Comparison of ENCODE assay signal across 1 cellular context in the genomic region with DNA sequence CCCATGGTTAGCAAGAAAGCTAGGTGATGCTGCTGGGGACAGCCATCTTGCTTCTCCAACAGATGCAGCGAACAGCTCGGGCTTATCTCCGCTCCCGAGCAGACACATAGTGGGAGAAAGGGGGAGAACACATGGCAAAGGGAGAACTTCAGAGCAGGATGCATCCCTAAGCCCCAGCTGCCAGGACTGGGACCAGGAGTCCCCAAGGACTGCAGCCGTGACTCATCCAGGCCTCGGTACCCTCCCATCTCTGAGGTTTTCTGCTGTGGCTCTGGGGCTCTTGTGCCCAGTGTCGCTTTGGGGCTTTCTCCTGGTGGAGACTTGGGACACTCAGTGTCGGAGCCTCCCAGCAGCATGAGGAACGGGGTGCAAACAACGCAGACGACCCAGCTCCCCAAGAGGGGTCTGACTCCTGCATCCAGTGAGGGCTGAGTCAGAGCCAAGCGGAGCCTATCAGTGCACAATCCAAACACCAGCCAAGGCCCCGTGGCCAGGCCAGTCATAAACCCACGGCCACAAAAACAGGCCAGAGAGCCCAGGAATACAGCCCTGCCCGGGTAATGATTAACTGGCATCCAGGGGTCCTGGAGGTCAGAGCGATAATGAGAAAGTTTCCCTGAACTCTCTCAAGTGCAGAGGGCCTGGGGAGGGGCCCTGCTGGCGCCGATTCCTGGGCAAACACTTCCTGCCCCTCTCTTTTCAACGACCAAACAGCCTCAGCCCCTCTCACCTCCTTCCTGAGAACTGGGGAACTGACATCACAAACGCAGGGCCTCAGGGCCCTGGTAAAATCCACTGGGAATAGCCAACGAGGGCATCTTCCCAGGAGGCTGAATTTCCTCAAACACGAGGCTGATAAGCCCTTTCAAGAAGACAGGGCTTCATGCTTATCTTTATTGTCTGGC.
A peak's percentile ranks its signal among the peaks of the same experiment; 100 is the strongest.
TF ChIP-seq lines count a peak whose summit lies in the region.

No MANE protein-coding gene starts in this region.

TF ChIP-seq in HepG2, 621 proteins besides CTCF, POLR2A, EP300 and RAD21 (continued from another document and continues in another):
- TF ChIP-seq, protein P1, sequence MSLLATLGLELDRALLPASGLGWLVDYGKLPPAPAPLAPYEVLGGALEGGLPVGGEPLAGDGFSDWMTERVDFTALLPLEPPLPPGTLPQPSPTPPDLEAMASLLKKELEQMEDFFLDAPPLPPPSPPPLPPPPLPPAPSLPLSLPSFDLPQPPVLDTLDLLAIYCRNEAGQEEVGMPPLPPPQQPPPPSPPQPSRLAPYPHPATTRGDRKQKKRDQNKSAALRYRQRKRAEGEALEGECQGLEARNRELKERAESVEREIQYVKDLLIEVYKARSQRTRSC (CRISPR knock-in tag; IDR thresholded peaks at IDR 0.05; ENCODE audit: low read depth) = no peak
- TF ChIP-seq U2AF1 (optimal IDR thresholded peaks at IDR 0.05; ENCODE audit: low read depth, low read length) (no peak), HOXA5 (CRISPR knock-in tag; IDR thresholded peaks at IDR 0.05) (0 out of 2 replicates have a peak, but pooled peaks have one; percentile 28), NPAS2 (CRISPR knock-in tag; IDR thresholded peaks at IDR 0.05; ENCODE audit: borderline replicate concordance) (no peak), POLR2AphosphoS5 (IDR thresholded peaks at IDR 0.05; ENCODE audit: low read depth, low read length) (peak; percentile 28; the same call in 1 of the 2 replicates), ZNF24 (IDR thresholded peaks at IDR 0.05) (no peak), HNF4A (CRISPR knock-in tag; IDR thresholded peaks at IDR 0.05) (peak; percentile 49), CHD2 (IDR thresholded peaks at IDR 0.05; ENCODE audit: low read depth, low read length) (no peak), BRD4 (CRISPR knock-in tag; IDR thresholded peaks at IDR 0.05) (no peak), TCF12 (IDR thresholded peaks at IDR 0.05) (no peak), TCF12 (CRISPR knock-in tag; IDR thresholded peaks at IDR 0.05) (0 out of 2 replicates have a peak, but pooled peaks have one; percentile 32), ZNF761 (CRISPR knock-in tag; conservative IDR thresholded peaks at IDR 0.05) (no peak), ZNF776 (CRISPR knock-in tag; IDR thresholded peaks at IDR 0.05) (no peak), ZNF333 (CRISPR knock-in tag; IDR thresholded peaks at IDR 0.05; ENCODE audit: borderline replicate concordance) (0 out of 2 replicates have a peak, but pooled peaks have one; percentile 51), ZNF660 (CRISPR knock-in tag; IDR thresholded peaks at IDR 0.05; ENCODE audit: borderline replicate concordance, low read depth) (no peak), KLF12 (CRISPR knock-in tag; IDR thresholded peaks at IDR 0.05; ENCODE audit: borderline replicate concordance) (no peak), ZNF891 (CRISPR knock-in tag; IDR thresholded peaks at IDR 0.05) (0 out of 2 replicates have a peak, but pooled peaks have one; percentile 46), FIP1L1 (IDR thresholded peaks at IDR 0.05; ENCODE audit: borderline replicate concordance, insufficient read depth, low read depth, low read length) (no peak), HNRNPK (IDR thresholded peaks at IDR 0.05; ENCODE audit: low read depth, low read length, poor library complexity, severe bottlenecking) (no peak), RFX1 (IDR thresholded peaks at IDR 0.05) (no peak), SP2 (CRISPR knock-in tag; IDR thresholded peaks at IDR 0.05) (no peak), EEA1 (CRISPR knock-in tag; IDR thresholded peaks at IDR 0.05; ENCODE audit: borderline replicate concordance) (no peak), BRCA1 (CRISPR knock-in tag; IDR thresholded peaks at IDR 0.05) (no peak), JUN (CRISPR knock-in tag; IDR thresholded peaks at IDR 0.05) (peak; percentile 42; the same call in 1 of the 2 replicates), SP140L (CRISPR knock-in tag; IDR thresholded peaks at IDR 0.05; ENCODE audit: borderline replicate concordance) (no peak), KMT2A (CRISPR knock-in tag; IDR thresholded peaks at IDR 0.05) (no peak), TRIM24 (CRISPR knock-in tag; IDR thresholded peaks at IDR 0.05) (no peak), PITX1 (CRISPR knock-in tag; IDR thresholded peaks at IDR 0.05) (peak; percentile 71; the same call in 1 of the 2 replicates), RARA (CRISPR knock-in tag; IDR thresholded peaks at IDR 0.05) (peak; percentile 95), TAF1 (CRISPR knock-in tag; IDR thresholded peaks at IDR 0.05) (peak; percentile 55; the same call in 1 of the 2 replicates), CBX1 (IDR thresholded peaks at IDR 0.05; ENCODE audit: low read depth) (no peak), ZNF451 (CRISPR knock-in tag; IDR thresholded peaks at IDR 0.05) (no peak), ZNF878 (CRISPR knock-in tag; IDR thresholded peaks at IDR 0.05) (no peak), ZFP1 (CRISPR knock-in tag; IDR thresholded peaks at IDR 0.05) (0 out of 2 replicates have a peak, but pooled peaks have one; percentile 40)
- TF ChIP-seq, protein P2, sequence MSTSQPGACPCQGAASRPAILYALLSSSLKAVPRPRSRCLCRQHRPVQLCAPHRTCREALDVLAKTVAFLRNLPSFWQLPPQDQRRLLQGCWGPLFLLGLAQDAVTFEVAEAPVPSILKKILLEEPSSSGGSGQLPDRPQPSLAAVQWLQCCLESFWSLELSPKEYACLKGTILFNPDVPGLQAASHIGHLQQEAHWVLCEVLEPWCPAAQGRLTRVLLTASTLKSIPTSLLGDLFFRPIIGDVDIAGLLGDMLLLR (CRISPR knock-in tag; IDR thresholded peaks at IDR 0.05) = no peak
- TF ChIP-seq, protein P3, sequence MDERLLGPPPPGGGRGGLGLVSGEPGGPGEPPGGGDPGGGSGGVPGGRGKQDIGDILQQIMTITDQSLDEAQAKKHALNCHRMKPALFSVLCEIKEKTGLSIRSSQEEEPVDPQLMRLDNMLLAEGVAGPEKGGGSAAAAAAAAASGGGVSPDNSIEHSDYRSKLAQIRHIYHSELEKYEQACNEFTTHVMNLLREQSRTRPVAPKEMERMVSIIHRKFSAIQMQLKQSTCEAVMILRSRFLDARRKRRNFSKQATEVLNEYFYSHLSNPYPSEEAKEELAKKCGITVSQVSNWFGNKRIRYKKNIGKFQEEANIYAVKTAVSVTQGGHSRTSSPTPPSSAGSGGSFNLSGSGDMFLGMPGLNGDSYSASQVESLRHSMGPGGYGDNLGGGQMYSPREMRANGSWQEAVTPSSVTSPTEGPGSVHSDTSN (CRISPR knock-in tag; IDR thresholded peaks at IDR 0.05) = no peak
- TF ChIP-seq, protein P4, sequence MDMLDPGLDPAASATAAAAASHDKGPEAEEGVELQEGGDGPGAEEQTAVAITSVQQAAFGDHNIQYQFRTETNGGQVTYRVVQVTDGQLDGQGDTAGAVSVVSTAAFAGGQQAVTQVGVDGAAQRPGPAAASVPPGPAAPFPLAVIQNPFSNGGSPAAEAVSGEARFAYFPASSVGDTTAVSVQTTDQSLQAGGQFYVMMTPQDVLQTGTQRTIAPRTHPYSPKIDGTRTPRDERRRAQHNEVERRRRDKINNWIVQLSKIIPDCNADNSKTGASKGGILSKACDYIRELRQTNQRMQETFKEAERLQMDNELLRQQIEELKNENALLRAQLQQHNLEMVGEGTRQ (IDR thresholded peaks at IDR 0.05; ENCODE audit: low read depth, low read length) = no peak
- TF ChIP-seq, protein P4 (CRISPR knock-in tag; IDR thresholded peaks at IDR 0.05; ENCODE audit: borderline replicate concordance) = no peak
- TF ChIP-seq, protein P5, sequence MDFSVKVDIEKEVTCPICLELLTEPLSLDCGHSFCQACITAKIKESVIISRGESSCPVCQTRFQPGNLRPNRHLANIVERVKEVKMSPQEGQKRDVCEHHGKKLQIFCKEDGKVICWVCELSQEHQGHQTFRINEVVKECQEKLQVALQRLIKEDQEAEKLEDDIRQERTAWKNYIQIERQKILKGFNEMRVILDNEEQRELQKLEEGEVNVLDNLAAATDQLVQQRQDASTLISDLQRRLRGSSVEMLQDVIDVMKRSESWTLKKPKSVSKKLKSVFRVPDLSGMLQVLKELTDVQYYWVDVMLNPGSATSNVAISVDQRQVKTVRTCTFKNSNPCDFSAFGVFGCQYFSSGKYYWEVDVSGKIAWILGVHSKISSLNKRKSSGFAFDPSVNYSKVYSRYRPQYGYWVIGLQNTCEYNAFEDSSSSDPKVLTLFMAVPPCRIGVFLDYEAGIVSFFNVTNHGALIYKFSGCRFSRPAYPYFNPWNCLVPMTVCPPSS (IDR thresholded peaks at IDR 0.05) = no peak
- TF ChIP-seq, protein P6, sequence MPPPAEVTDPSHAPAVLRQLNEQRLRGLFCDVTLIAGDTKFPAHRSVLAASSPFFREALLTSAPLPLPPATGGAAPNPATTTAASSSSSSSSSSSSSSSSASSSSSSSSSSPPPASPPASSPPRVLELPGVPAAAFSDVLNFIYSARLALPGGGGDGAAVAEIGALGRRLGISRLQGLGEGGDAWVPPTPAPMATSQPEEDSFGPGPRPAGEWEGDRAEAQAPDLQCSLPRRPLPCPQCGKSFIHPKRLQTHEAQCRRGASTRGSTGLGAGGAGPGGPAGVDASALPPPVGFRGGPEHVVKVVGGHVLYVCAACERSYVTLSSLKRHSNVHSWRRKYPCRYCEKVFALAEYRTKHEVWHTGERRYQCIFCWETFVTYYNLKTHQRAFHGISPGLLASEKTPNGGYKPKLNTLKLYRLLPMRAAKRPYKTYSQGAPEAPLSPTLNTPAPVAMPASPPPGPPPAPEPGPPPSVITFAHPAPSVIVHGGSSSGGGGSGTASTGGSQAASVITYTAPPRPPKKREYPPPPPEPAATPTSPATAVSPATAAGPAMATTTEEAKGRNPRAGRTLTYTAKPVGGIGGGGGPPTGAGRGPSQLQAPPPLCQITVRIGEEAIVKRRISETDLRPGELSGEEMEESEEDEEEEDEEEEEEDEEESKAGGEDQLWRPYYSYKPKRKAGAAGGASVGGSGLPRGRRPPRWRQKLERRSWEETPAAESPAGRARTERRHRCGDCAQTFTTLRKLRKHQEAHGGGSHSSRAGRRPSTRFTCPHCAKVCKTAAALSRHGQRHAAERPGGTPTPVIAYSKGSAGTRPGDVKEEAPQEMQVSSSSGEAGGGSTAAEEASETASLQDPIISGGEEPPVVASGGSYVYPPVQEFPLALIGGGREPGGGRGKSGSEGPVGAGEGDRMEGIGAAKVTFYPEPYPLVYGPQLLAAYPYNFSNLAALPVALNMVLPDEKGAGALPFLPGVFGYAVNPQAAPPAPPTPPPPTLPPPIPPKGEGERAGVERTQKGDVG (CRISPR knock-in tag; IDR thresholded peaks at IDR 0.05; ENCODE audit: borderline replicate concordance) = 0 out of 2 replicates have a peak, but pooled peaks have one; percentile 47
- TF ChIP-seq, protein P7, sequence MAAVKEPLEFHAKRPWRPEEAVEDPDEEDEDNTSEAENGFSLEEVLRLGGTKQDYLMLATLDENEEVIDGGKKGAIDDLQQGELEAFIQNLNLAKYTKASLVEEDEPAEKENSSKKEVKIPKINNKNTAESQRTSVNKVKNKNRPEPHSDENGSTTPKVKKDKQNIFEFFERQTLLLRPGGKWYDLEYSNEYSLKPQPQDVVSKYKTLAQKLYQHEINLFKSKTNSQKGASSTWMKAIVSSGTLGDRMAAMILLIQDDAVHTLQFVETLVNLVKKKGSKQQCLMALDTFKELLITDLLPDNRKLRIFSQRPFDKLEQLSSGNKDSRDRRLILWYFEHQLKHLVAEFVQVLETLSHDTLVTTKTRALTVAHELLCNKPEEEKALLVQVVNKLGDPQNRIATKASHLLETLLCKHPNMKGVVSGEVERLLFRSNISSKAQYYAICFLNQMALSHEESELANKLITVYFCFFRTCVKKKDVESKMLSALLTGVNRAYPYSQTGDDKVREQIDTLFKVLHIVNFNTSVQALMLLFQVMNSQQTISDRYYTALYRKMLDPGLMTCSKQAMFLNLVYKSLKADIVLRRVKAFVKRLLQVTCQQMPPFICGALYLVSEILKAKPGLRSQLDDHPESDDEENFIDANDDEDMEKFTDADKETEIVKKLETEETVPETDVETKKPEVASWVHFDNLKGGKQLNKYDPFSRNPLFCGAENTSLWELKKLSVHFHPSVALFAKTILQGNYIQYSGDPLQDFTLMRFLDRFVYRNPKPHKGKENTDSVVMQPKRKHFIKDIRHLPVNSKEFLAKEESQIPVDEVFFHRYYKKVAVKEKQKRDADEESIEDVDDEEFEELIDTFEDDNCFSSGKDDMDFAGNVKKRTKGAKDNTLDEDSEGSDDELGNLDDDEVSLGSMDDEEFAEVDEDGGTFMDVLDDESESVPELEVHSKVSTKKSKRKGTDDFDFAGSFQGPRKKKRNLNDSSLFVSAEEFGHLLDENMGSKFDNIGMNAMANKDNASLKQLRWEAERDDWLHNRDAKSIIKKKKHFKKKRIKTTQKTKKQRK (IDR thresholded peaks at IDR 0.05; ENCODE audit: low read length) = no peak
- TF ChIP-seq, protein P8, sequence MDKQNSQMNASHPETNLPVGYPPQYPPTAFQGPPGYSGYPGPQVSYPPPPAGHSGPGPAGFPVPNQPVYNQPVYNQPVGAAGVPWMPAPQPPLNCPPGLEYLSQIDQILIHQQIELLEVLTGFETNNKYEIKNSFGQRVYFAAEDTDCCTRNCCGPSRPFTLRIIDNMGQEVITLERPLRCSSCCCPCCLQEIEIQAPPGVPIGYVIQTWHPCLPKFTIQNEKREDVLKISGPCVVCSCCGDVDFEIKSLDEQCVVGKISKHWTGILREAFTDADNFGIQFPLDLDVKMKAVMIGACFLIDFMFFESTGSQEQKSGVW (CRISPR knock-in tag; IDR thresholded peaks at IDR 0.05; ENCODE audit: borderline replicate concordance) = no peak
- TF ChIP-seq, protein P9, sequence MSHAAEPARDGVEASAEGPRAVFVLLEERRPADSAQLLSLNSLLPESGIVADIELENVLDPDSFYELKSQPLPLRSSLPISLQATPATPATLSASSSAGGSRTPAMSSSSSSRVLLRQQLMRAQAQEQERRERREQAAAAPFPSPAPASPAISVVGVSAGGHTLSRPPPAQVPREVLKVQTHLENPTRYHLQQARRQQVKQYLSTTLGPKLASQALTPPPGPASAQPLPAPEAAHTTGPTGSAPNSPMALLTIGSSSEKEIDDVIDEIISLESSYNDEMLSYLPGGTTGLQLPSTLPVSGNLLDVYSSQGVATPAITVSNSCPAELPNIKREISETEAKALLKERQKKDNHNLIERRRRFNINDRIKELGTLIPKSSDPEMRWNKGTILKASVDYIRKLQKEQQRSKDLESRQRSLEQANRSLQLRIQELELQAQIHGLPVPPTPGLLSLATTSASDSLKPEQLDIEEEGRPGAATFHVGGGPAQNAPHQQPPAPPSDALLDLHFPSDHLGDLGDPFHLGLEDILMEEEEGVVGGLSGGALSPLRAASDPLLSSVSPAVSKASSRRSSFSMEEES (CRISPR knock-in tag; IDR thresholded peaks at IDR 0.05) = 0 out of 2 replicates have a peak, but pooled peaks have one; percentile 24
- TF ChIP-seq, protein P10, sequence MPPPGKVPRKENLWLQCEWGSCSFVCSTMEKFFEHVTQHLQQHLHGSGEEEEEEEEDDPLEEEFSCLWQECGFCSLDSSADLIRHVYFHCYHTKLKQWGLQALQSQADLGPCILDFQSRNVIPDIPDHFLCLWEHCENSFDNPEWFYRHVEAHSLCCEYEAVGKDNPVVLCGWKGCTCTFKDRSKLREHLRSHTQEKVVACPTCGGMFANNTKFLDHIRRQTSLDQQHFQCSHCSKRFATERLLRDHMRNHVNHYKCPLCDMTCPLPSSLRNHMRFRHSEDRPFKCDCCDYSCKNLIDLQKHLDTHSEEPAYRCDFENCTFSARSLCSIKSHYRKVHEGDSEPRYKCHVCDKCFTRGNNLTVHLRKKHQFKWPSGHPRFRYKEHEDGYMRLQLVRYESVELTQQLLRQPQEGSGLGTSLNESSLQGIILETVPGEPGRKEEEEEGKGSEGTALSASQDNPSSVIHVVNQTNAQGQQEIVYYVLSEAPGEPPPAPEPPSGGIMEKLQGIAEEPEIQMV (CRISPR knock-in tag; IDR thresholded peaks at IDR 0.05; ENCODE audit: low read depth) = no peak
